1 cellular context compared by ENCODE assay signal in genomic region chr16:87636741-87637140, GRCh38.
TF ChIP-seq lines count a peak whose summit lies in the region.

No MANE protein-coding gene starts in this region.

TF ChIP-seq in neural cell, 6 proteins besides CTCF, POLR2A, EP300 and RAD21 (continued from another document):
- TF ChIP-seq, protein P1, sequence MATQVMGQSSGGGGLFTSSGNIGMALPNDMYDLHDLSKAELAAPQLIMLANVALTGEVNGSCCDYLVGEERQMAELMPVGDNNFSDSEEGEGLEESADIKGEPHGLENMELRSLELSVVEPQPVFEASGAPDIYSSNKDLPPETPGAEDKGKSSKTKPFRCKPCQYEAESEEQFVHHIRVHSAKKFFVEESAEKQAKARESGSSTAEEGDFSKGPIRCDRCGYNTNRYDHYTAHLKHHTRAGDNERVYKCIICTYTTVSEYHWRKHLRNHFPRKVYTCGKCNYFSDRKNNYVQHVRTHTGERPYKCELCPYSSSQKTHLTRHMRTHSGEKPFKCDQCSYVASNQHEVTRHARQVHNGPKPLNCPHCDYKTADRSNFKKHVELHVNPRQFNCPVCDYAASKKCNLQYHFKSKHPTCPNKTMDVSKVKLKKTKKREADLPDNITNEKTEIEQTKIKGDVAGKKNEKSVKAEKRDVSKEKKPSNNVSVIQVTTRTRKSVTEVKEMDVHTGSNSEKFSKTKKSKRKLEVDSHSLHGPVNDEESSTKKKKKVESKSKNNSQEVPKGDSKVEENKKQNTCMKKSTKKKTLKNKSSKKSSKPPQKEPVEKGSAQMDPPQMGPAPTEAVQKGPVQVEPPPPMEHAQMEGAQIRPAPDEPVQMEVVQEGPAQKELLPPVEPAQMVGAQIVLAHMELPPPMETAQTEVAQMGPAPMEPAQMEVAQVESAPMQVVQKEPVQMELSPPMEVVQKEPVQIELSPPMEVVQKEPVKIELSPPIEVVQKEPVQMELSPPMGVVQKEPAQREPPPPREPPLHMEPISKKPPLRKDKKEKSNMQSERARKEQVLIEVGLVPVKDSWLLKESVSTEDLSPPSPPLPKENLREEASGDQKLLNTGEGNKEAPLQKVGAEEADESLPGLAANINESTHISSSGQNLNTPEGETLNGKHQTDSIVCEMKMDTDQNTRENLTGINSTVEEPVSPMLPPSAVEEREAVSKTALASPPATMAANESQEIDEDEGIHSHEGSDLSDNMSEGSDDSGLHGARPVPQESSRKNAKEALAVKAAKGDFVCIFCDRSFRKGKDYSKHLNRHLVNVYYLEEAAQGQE (IDR thresholded peaks at IDR 0.05; ENCODE audit: borderline replicate concordance), result no peak
TF ChIP-seq in neural cell: peak in this region for 0.
